In the genomic region with DNA sequence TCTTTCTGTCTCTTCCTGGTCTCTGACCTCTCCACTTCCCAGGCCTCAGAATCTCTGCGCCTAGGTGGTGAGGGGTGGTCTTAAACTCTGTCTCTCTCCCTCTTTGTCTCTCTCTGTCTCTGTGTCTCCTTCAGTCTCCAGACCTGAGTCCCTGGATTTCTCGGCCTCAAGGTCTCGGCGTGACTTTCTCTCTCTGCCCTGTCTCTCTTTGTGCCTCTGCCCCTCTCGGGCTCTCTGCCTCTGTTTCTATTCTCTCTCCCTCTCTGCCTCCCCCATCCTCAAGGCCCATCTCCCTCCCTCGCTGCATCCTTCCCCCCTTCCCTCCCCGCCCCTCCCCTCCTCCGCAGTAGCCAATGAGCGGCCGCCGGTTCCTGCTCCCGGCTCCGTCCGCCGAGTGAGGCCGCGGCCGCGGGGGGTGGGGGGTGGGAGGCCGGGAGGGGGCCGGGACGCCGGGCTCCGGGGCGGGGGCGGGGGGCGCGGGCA, we compare ENCODE assay signal across 10 cellular contexts. TPM values are rescaled to one million over a fixed set of nuclear protein-coding genes. Genes with fewer than 3 reads are reported as not detected.
DNase-seq lines count a peak whose midpoint lies in the region; ATAC-seq, FAIRE-seq and TF ChIP-seq lines count a peak whose summit lies in the region.
"Had no signal": no experiment of that assay in that cellular context is flagged by ENCODE, and none has a peak within 500 bp of the region (broad histone marks: within the 10 kb centered on the region; RNA-seq: fewer than 3 reads in every experiment).

A gene with protein sequence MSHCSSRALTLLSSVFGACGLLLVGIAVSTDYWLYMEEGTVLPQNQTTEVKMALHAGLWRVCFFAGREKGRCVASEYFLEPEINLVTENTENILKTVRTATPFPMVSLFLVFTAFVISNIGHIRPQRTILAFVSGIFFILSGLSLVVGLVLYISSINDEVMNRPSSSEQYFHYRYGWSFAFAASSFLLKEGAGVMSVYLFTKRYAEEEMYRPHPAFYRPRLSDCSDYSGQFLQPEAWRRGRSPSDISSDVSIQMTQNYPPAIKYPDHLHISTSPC (plus strand): TSS at position 346 of the 483 bp plus-strand sequence. CDS start 3,554 bp downstream, outside the sequence.

- H3K4me2 ChIP-seq in PC-3 (ENCODE audit: low read length) = peak within 1 kb of the TSS; percentile 49
- H3K4me2 ChIP-seq in endothelial cell of umbilical vein (ENCODE audit: insufficient read depth, low read length) = peak within 1 kb of the TSS; percentile 34
- peak within 1 kb of the TSS; percentile 100 for H3K4me2 ChIP-seq in neural progenitor cell

- H3K9me3 ChIP-seq in PC-3 (ENCODE audit: low read length) = no peaks in the 10 kb centered on the region
- no peaks in the 10 kb centered on the region for H3K9me3 ChIP-seq in endothelial cell of umbilical vein (replicated peaks; ENCODE audit: control insufficient read depth, insufficient read depth, low read length)
- no peaks in the 10 kb centered on the region for H3K9me3 ChIP-seq in neural progenitor cell (ENCODE audit: low read depth)
- H3K9me3 ChIP-seq in small intestine (ENCODE audit: control insufficient read depth, low read depth) = no peaks in the 10 kb centered on the region
- H3K9me3 ChIP-seq: adrenal gland had no signal

- FAIRE-seq in endothelial cell of umbilical vein (lab: Jason Lieb, UNC) = no peak
- no peak for FAIRE-seq in small intestine (lab: Jason Lieb, UNC)

- TF ChIP-seq POLR2A in endothelial cell of umbilical vein (IDR thresholded peaks at IDR 0.05; ENCODE audit: low read depth, low read length) = no peak

- H3K4me1 Mint-ChIP-seq in neural progenitor cell = peaks cover 42% of the 10 kb centered on the region

- POLR2A ChIA-PET in PC-3 (lab: Charles Lee; ENCODE audit: unreplicated experiment) = no interaction called here
- POLR2A ChIA-PET in endothelial cell of umbilical vein (lab: Charles Lee) = no interaction called here

- no peaks in the 10 kb centered on the region for H3K79me2 ChIP-seq in PC-3 (ENCODE audit: low read length)
- H3K79me2 ChIP-seq in endothelial cell of umbilical vein (ENCODE audit: control insufficient read depth, insufficient read depth, low read length) = no peaks in the 10 kb centered on the region
- peaks cover 11% of the 10 kb centered on the region for H3K79me2 ChIP-seq in neural progenitor cell (ENCODE audit: low read depth)

- no peaks in the 10 kb centered on the region for H3K9me2 ChIP-seq in PC-3 (replicated peaks; ENCODE audit: low read length)

- H3K4me3 ChIP-seq in PC-3 (ENCODE audit: low read length) = no peak within 1 kb of the TSS
- H3K4me3 ChIP-seq in endothelial cell of umbilical vein (replicated peaks in 1 of 3; ENCODE audit: insufficient read depth in 1 of 3, low read depth in 1 of 3, low read length in 3 of 3) = peak within 1 kb of the TSS in 1 of 3 experiments; percentile 12
- peak within 1 kb of the TSS; percentile 99 for H3K4me3 ChIP-seq in neural progenitor cell
- no peak within 1 kb of the TSS for H3K4me3 ChIP-seq in small intestine (ENCODE audit: low read depth in 1 of 2, low read length in 2 of 2)
- H3K4me3 ChIP-seq: adrenal gland had no signal

- WGBS in small intestine, 3 donors = 3 to 12% (median 7%) methylated on average over 6 to 28 of the region's 28 CpGs

- H3K9me3 Mint-ChIP-seq in neural progenitor cell = no peaks in the 10 kb centered on the region

- dilution Hi-C loops in endothelial cell of umbilical vein (cut with MboI; ENCODE audit: extremely low pct_ligation_motif_present, low sequenced_read_pairs) = no loop called here

- peaks cover 11% of the 10 kb centered on the region for H3K36me3 Mint-ChIP-seq in neural progenitor cell

- H4K20me1 ChIP-seq in PC-3 (ENCODE audit: low read length) = no peaks in the 10 kb centered on the region
- no peaks in the 10 kb centered on the region for H4K20me1 ChIP-seq in endothelial cell of umbilical vein (replicated peaks; ENCODE audit: control insufficient read depth, extremely low read depth, insufficient read depth, low read length)
- peaks cover 40% of the 10 kb centered on the region for H4K20me1 ChIP-seq in neural progenitor cell (ENCODE audit: low read depth)

- ATAC-seq in PC-3 (no peak), HG02970 (IDR thresholded peaks at IDR 0.05; ENCODE audit: low FRiP score, unreplicated experiment) (no peak), HG03460 (IDR thresholded peaks at IDR 0.05; ENCODE audit: unreplicated experiment) (no peak)

- H3K9me1 ChIP-seq in endothelial cell of umbilical vein (replicated peaks; ENCODE audit: control insufficient read depth, extremely low read depth, insufficient read depth, low read length) = no peaks in the 10 kb centered on the region

- peak within 1 kb of the TSS; percentile 94 for H3K4me3 Mint-ChIP-seq in neural progenitor cell

- H3K4me1 ChIP-seq in PC-3 (ENCODE audit: insufficient read depth, low read length) (peaks cover 17% of the 10 kb centered on the region), endothelial cell of umbilical vein (ENCODE audit: control insufficient read depth, extremely low read depth, insufficient read depth, low read length) (peaks cover 6% of the 10 kb centered on the region), neural progenitor cell (peaks cover 9% of the 10 kb centered on the region), small intestine (ENCODE audit: control insufficient read depth in 2 of 2, insufficient read depth in 1 of 2, low read depth in 1 of 2, low read length in 1 of 2) (no peaks in the 10 kb centered on the region)
- H3K4me1 ChIP-seq: adrenal gland had no signal

- H3K36me3 ChIP-seq in PC-3 (ENCODE audit: low read depth, low read length) (no peaks in the 10 kb centered on the region), endothelial cell of umbilical vein (ENCODE audit: control insufficient read depth in 2 of 2, extremely low read depth in 1 of 2, insufficient read depth in 2 of 2, low read length in 2 of 2) (no peaks in the 10 kb centered on the region), neural progenitor cell (no peaks in the 10 kb centered on the region), small intestine (ENCODE audit: control insufficient read depth in 2 of 2, insufficient read depth in 2 of 2, low read length in 2 of 2) (no peaks in the 10 kb centered on the region)
- H3K36me3 ChIP-seq: adrenal gland had no signal

- peak in 11 of 14 donors; percentile 2 to 60 (median 30) for DNase-seq in C1 segment of cervical spinal cord (lab: John Stamatoyannopoulos, UW)
- DNase-seq in PC-3 = no peak
- no peak for DNase-seq in endothelial cell of umbilical vein (ENCODE audit: low read depth, low spot score)
- peak; percentile 80 for DNase-seq in neural progenitor cell (ENCODE audit: low spot score)
- DNase-seq in middle frontal gyrus (ENCODE audit: extremely low spot score, low spot score) = no peak
- DNase-seq in small intestine = no peak
- DNase-seq: adrenal gland had no signal

- CTCF ChIA-PET in PC-3 (lab: Charles Lee) = no interaction called here
- CTCF ChIA-PET in endothelial cell of umbilical vein (lab: Charles Lee) = interaction anchor here (2.8 kb wide), 1 partner anchor 115 kb away, joined by 31 read pairs; no protein-coding TSS in a partner anchor

- H3K9ac ChIP-seq in PC-3 (ENCODE audit: low read length) (no peak within 1 kb of the TSS), endothelial cell of umbilical vein (replicated peaks; ENCODE audit: extremely low read depth, insufficient read depth, low read length) (no peak within 1 kb of the TSS), neural progenitor cell (peak within 1 kb of the TSS; percentile 55)

- H3K27me3 ChIP-seq in PC-3 (ENCODE audit: low read length) (peaks cover 50% of the 10 kb centered on the region), endothelial cell of umbilical vein (ENCODE audit: control insufficient read depth in 2 of 2, insufficient read depth in 2 of 2, low read length in 2 of 2) (peaks cover 31 to 35% of the 10 kb centered on the region in 2 experiments), neural progenitor cell (peaks cover 71% of the 10 kb centered on the region), small intestine (ENCODE audit: control insufficient read depth in 2 of 2, insufficient read depth in 2 of 2, low read length in 2 of 2) (peaks cover 0 to 38% of the 10 kb centered on the region in 2 donors)

- H3F3A ChIP-seq in PC-3 (ENCODE audit: low read length, unreplicated experiment) (no peaks in the 10 kb centered on the region), neural progenitor cell (ENCODE audit: low read depth) (peaks cover 17% of the 10 kb centered on the region)

- peak within 1 kb of the TSS; percentile 68 for H3K27ac Mint-ChIP-seq in neural progenitor cell

- H2AFZ ChIP-seq in PC-3 (ENCODE audit: low read length) (no peak within 1 kb of the TSS), endothelial cell of umbilical vein (ENCODE audit: low read depth, low read length) (peak within 1 kb of the TSS; percentile 53), neural progenitor cell (replicated peaks) (peak within 1 kb of the TSS; percentile 83)

- no peak within 1 kb of the TSS for H3K27ac ChIP-seq in PC-3 (ENCODE audit: low read length)
- no peak within 1 kb of the TSS for H3K27ac ChIP-seq in endothelial cell of umbilical vein (ENCODE audit: insufficient read depth, low read depth, low read length)
- H3K27ac ChIP-seq in neural progenitor cell = no peak within 1 kb of the TSS
- no peak within 1 kb of the TSS for H3K27ac ChIP-seq in small intestine (ENCODE audit: low read depth in 1 of 2, low read length in 1 of 2)
- H3K27ac ChIP-seq: adrenal gland had no signal

- intact Hi-C loops in PC-3 (cut with micrococcal nuclease) = loop anchor here (5.0 to 10.0 kb wide), 2 partner anchors 66 to 113 kb away; no protein-coding TSS in a partner anchor
- intact Hi-C loops in endothelial cell of umbilical vein (cut with micrococcal nuclease) = loop anchor here (1.0 to 5.0 kb wide), 5 partner anchors 67 to 188 kb away; no protein-coding TSS in a partner anchor

- BruUV-seq in PC-3 (replicated peaks; lab: Mats Ljungman, UMichigan) (no TSS peak), endothelial cell of umbilical vein (replicated peaks; lab: Mats Ljungman, UMichigan) (no TSS peak)

- TF ChIP-seq CTCF in PC-3 (conservative IDR thresholded peaks at IDR 0.05; ENCODE audit: low read depth, low read length) (no peak), endothelial cell of umbilical vein (IDR thresholded peaks at IDR 0.05; ENCODE audit: extremely low read depth in 1 of 2, insufficient read depth in 1 of 2, low read depth in 1 of 2, low read length in 2 of 2) (no peak), neural progenitor cell (IDR thresholded peaks at IDR 0.05) (no peak)

- H3K27me3 Mint-ChIP-seq in neural progenitor cell (ENCODE audit: insufficient read depth, low read depth) = peaks cover 27% of the 10 kb centered on the region

RNA-seq across cellular contexts. Expression of the gene that starts here (rescaled TPM):
- total RNA-seq in PC-3 (2014; rRNA removed) (not detected in 2 replicates), endothelial cell of umbilical vein (0.78 and 1.3 TPM in 2 replicates), neural progenitor cell (ENCODE audit: low replicate concordance) (6.7 and 27.3 TPM in 2 replicates)
- polyA plus RNA-seq in endothelial cell of umbilical vein (0.92 and 1.1 TPM in 2 replicates), small intestine (under 1 TPM in 1 of 3 donors, not detected in 2; 0.79 TPM)
- polyA plus RNA-seq in endothelial cell of umbilical vein (2011; cell fraction: cytosol; rRNA removed) = 0.83 and 0.99 TPM in 2 replicates
- polyA plus RNA-seq in endothelial cell of umbilical vein (2011; cell fraction: nucleus; rRNA removed) = 0.68 and 0.74 TPM in 2 replicates
- 0.64 and 1.2 TPM in 2 replicates for polyA plus RNA-seq in endothelial cell of umbilical vein (2012)
- polyA minus RNA-seq in endothelial cell of umbilical vein = 0.34 TPM in 1 of 2 replicates, not detected in the other
- not detected for polyA minus RNA-seq in endothelial cell of umbilical vein (2011; cell fraction: cytosol; rRNA and poly(A)+ RNA removed)
- polyA minus RNA-seq in endothelial cell of umbilical vein (2011; cell fraction: nucleus; rRNA and poly(A)+ RNA removed) = 0.34 TPM in 1 of 2 replicates, not detected in the other
- total RNA-seq: kidney epithelial cell had no signal

Comparison
In these comparisons a context has a peak if more than half of its experiments do, and no peak if none do; other contexts are left out.
1. DNase-seq: peak in C1 segment of cervical spinal cord (11 of 14) and neural progenitor cell (single experiment); none in PC-3 (single experiment), endothelial cell of umbilical vein (single experiment), middle frontal gyrus (single experiment) and small intestine (single experiment).
2. H3K4me2 ChIP-seq: peak in every context shown above with its lines; median percentile 100 in neural progenitor cell; 49 in PC-3; 34 in endothelial cell of umbilical vein.